Comparison of ENCODE assay signal across 8 cellular contexts in genomic region chr10:49592726-49593563, GRCh38. TPM values are rescaled to one million over a fixed set of nuclear protein-coding genes. Genes with fewer than 3 reads are reported as not detected.
A peak's percentile ranks its signal among the peaks of the same experiment; 100 is the strongest.
DNase-seq lines count a peak whose midpoint lies in the region; ATAC-seq and TF ChIP-seq lines count a peak whose summit lies in the region.

No MANE protein-coding gene starts in this region.

- peak; percentile 45 to 50 for DNase-seq in NCI-H446 (lab: John Stamatoyannopoulos, UW)
- DNase-seq in NCI-H446 treated with DMSO at 0.1 percent for 48 hours (lab: John Stamatoyannopoulos, UW) = no peak
- DNase-seq in NCI-H460 (ENCODE audit: extremely low read depth, low read depth) = peak; percentile 67
- DNase-seq in activated CD8-positive, alpha-beta memory T cell treated with anti-CD3 and anti-CD28 coated beads for 24 hours = peak; percentile 80
- DNase-seq in epidermal melanocyte (ENCODE audit: insufficient read length, low spot score) = peak; percentile 68
- DNase-seq in mucosa of descending colon = peak in 2 of 3 donors; percentile 62 to 67
- peak in 4 of 6 experiments; percentile 11 to 25 (median 18) for DNase-seq in stimulated activated naive CD4-positive, alpha-beta T cell (lab: John Stamatoyannopoulos, UW)

- no peaks in the 10 kb centered on the region for H3K36me3 ChIP-seq in mucosa of descending colon (ENCODE audit: low read depth)

- intact Hi-C loops in mucosa of descending colon (cut with DNase I, micrococcal nuclease) = loop anchor here in 1 of 2 donors (10.0 kb wide), 1 partner anchor 632 kb away; no protein-coding TSS in a partner anchor

- no peaks in the 10 kb centered on the region for H3K4me1 ChIP-seq in mucosa of descending colon (ENCODE audit: low read depth)

- H3K4me3 ChIP-seq in mucosa of descending colon = no peak overlapping the region

- no peaks in the 10 kb centered on the region for H3K9me3 ChIP-seq in mucosa of descending colon

- peak; percentile 78 for TF ChIP-seq CTCF in mucosa of descending colon (IDR thresholded peaks at IDR 0.05)

- ATAC-seq in HG02763 (IDR thresholded peaks at IDR 0.05; ENCODE audit: unreplicated experiment) = peak; percentile 68
- ATAC-seq in mucosa of descending colon = peak; percentile 84

RNA-seq across cellular contexts. Expression of gene SLC18A3, which starts 17.2 kb away (rescaled TPM):
- not detected in 2 replicates for total RNA-seq in NCI-H460 (2014; rRNA removed; shearing (Covaris generic))
- polyA plus RNA-seq in NCI-H460 (2014; cell fraction: nucleus; rRNA removed) = not detected in 2 replicates
- 1 to 10 TPM in 1 of 3 donors, not detected in 2; 1.6 TPM for total RNA-seq in mucosa of descending colon

RNA-seq across cellular contexts. Expression of gene CHAT, which starts 20.9 kb away (rescaled TPM):
- not detected in 2 replicates for total RNA-seq in NCI-H460 (2014; rRNA removed; shearing (Covaris generic))
- polyA plus RNA-seq in NCI-H460 (2014; cell fraction: nucleus; rRNA removed) = not detected in 2 replicates
- 1 to 10 TPM in 1 of 3 donors, under 1 TPM in 2; 0.61 to 1.6 (median 0.84) TPM for total RNA-seq in mucosa of descending colon

RNA-seq across cellular contexts. Expression of gene ERCC6, which starts 54.0 kb away (rescaled TPM):
- total RNA-seq in NCI-H460 (2014; rRNA removed; shearing (Covaris generic)) = 7.9 and 10.3 TPM in 2 replicates
- 5.4 and 72.2 TPM in 2 replicates for polyA plus RNA-seq in NCI-H460 (2014; cell fraction: nucleus; rRNA removed)
- 10 to 100 TPM; 18.9 to 29.8 (median 25.4) TPM for total RNA-seq in mucosa of descending colon
